ENCODE assay signal across 36 cellular contexts in genomic region chr5:147854331-147854730, GRCh38. TPM values are rescaled to one million over a fixed set of nuclear protein-coding genes. Genes with fewer than 3 reads are reported as not detected.
"Had no signal": no experiment of that assay in that cellular context is flagged by ENCODE, and none has a peak within 500 bp of the region (broad histone marks: within the 10 kb centered on the region; RNA-seq: fewer than 3 reads in every experiment).

No MANE protein-coding gene starts in this region.

- H3K36me3 ChIP-seq: adrenal gland, brain microvascular endothelial cell, breast epithelium had no signal

- H3K4me3 ChIP-seq: adrenal gland, body of pancreas, breast epithelium had no signal

- ATAC-seq: activated CD4-positive, alpha-beta T cell treated with anti-CD3 and anti-CD28 coated beads for 36 hours; activated CD4-positive, CD25-positive, alpha-beta regulatory T cell treated with anti-CD3 and anti-CD28 coated beads, Interleukin-2, amount 50 U/mL, for 24 hours; activated CD8-positive, alpha-beta memory T cell treated with anti-CD3 and anti-CD28 coated beads, Interleukin-2, amount 10 ng/mL, durations not matched to agents 7 days and 5 days; activated CD8-positive, alpha-beta T cell treated with anti-CD3 and anti-CD28 coated beads, Interleukin-2, amount 10 ng/mL, durations not matched to agents 7 days and 5 days; body of pancreas had no signal

- H3K27me3 ChIP-seq: body of pancreas, brain microvascular endothelial cell, breast epithelium had no signal

- H3K4me1 Mint-ChIP-seq: activated CD4-positive, alpha-beta memory T cell treated with anti-CD3 and anti-CD28 coated beads, Interleukin-2, amount 10 ng/mL, durations not matched to agents 7 days and 5 days; activated CD4-positive, alpha-beta T cell treated with anti-CD3 and anti-CD28 coated beads for 36 hours; activated naive CD4-positive, alpha-beta T cell treated with anti-CD3 and anti-CD28 coated beads, Interleukin-2, amount 10 ng/mL, durations not matched to agents 7 days and 5 days; activated naive CD4-positive, alpha-beta T cell treated with anti-CD3 and anti-CD28 coated beads, Interleukin-2, amount 50 U/mL, for 24 hours had no signal

- H3K27ac Mint-ChIP-seq: activated CD4-positive, alpha-beta memory T cell treated with anti-CD3 and anti-CD28 coated beads, Interleukin-2, amount 10 ng/mL, durations not matched to agents 7 days and 5 days; activated CD4-positive, alpha-beta T cell treated with anti-CD3 and anti-CD28 coated beads for 36 hours; activated CD4-positive, alpha-beta T cell treated with anti-CD3 and anti-CD28 coated beads, Interleukin-2, amount 10 ng/mL, durations not matched to agents 7 days and 5 days; activated CD8-positive, alpha-beta memory T cell treated with anti-CD3 and anti-CD28 coated beads, Interleukin-2, amount 10 ng/mL, durations not matched to agents 7 days and 5 days; activated CD8-positive, alpha-beta T cell treated with anti-CD3 and anti-CD28 coated beads, Interleukin-2, amount 10 ng/mL, durations not matched to agents 7 days and 5 days; activated naive CD4-positive, alpha-beta T cell treated with anti-CD3 and anti-CD28 coated beads, Interleukin-2, amount 10 ng/mL, durations not matched to agents 7 days and 5 days; activated naive CD4-positive, alpha-beta T cell treated with anti-CD3 and anti-CD28 coated beads, Interleukin-2, amount 50 U/mL, for 24 hours; activated naive CD8-positive, alpha-beta T cell; activated T-cell treated with anti-CD3 and anti-CD28 coated beads, Interleukin-2, amount 50 U/mL, for 24 hours; activated T-helper 2 cell treated with anti-CD3 and anti-CD28 coated beads, Interferon-gamma antibody, Interleukin-2, Interleukin-4, amounts not matched to agents 10 μg/mL and 5 μg/mL and 100 μg/mL, durations not matched to agents 14 hours and 24 hours and 36 hours; T-helper 1 cell treated with Interleukin-12 subunit alpha and Interleukin-12 subunit beta and Interleukin-4 antibody, amounts not matched to agents 30 μg/mL and 1 μg/mL, for 36 hours; T-helper 2 cell treated with Interferon-gamma antibody and Interleukin-4, amounts not matched to agents 5 μg/mL and 100 μg/mL, for 36 hours had no signal

- DNase-seq: activated CD4-positive, alpha-beta memory T cell treated with anti-CD3 and anti-CD28 coated beads, Interleukin-2, amount 10 ng/mL, durations not matched to agents 7 days and 5 days; activated CD4-positive, alpha-beta T cell treated with anti-CD3 and anti-CD28 coated beads for 1 hour; activated CD4-positive, alpha-beta T cell treated with anti-CD3 and anti-CD28 coated beads for 36 hours; activated CD4-positive, alpha-beta T cell treated with anti-CD3 and anti-CD28 coated beads for 48 hours; activated CD4-positive, alpha-beta T cell treated with anti-CD3 and anti-CD28 coated beads, Interleukin-2, amount 10 ng/mL, durations not matched to agents 7 days and 5 days; activated CD4-positive, alpha-beta T cell treated with anti-CD3 and anti-CD28 coated beads, Interleukin-2, amount 50 U/mL, for 48 hours; activated CD4-positive, CD25-positive, alpha-beta regulatory T cell; activated CD8-positive, alpha-beta memory T cell treated with anti-CD3 and anti-CD28 coated beads for 24 hours; activated CD8-positive, alpha-beta memory T cell treated with anti-CD3 and anti-CD28 coated beads, Interleukin-2, amount 10 ng/mL, durations not matched to agents 7 days and 5 days; activated CD8-positive, alpha-beta memory T cell treated with anti-CD3 and anti-CD28 coated beads, Interleukin-2, amount 50 U/mL, for 48 hours; activated CD8-positive, alpha-beta T cell treated with anti-CD3 and anti-CD28 coated beads, Interleukin-2, amount 10 ng/mL, durations not matched to agents 7 days and 5 days; activated effector memory CD4-positive, alpha-beta T cell treated with Interleukin-2 at 50 U/mL for 16 hours; activated gamma-delta T cell; activated naive CD4-positive, alpha-beta T cell treated with anti-CD3 and anti-CD28 coated beads, Interleukin-2, amount 10 ng/mL, durations not matched to agents 7 days and 5 days; activated naive CD4-positive, alpha-beta T cell treated with Interleukin-2 at 50 U/mL for 16 hours; activated T-cell treated with anti-CD3 and anti-CD28 coated beads, Interleukin-2, amount 50 U/mL, for 24 hours; activated T-cell treated with anti-CD3 and anti-CD28 coated beads, Interleukin-2, amount 50 U/mL, for 48 hours; adrenal gland; amniotic stem cell; aorta; body of pancreas; brain microvascular endothelial cell; central memory CD4-positive, alpha-beta T cell; T-helper 2 cell; T-helper 9 cell had no signal

- H3K9me3 ChIP-seq: adrenal gland, body of pancreas, breast epithelium had no signal

- H3K9me3 Mint-ChIP-seq: activated CD4-positive, alpha-beta memory T cell treated with anti-CD3 and anti-CD28 coated beads, Interleukin-2, amount 10 ng/mL, durations not matched to agents 7 days and 5 days; activated CD4-positive, alpha-beta T cell treated with anti-CD3 and anti-CD28 coated beads, Interleukin-2, amount 10 ng/mL, durations not matched to agents 7 days and 5 days; activated naive CD4-positive, alpha-beta T cell treated with anti-CD3 and anti-CD28 coated beads, Interleukin-2, amount 10 ng/mL, durations not matched to agents 7 days and 5 days; activated naive CD4-positive, alpha-beta T cell treated with anti-CD3 and anti-CD28 coated beads, Interleukin-2, amount 50 U/mL, for 24 hours; activated T-cell treated with anti-CD3 and anti-CD28 coated beads, Interleukin-2, amount 50 U/mL, for 24 hours; activated T-helper 2 cell treated with anti-CD3 and anti-CD28 coated beads, Interferon-gamma antibody, Interleukin-2, Interleukin-4, amounts not matched to agents 10 μg/mL and 5 μg/mL and 100 μg/mL, durations not matched to agents 14 hours and 24 hours and 36 hours; T-helper 1 cell treated with Interleukin-12 subunit alpha and Interleukin-12 subunit beta and Interleukin-4 antibody, amounts not matched to agents 30 μg/mL and 1 μg/mL, for 36 hours; T-helper 2 cell treated with Interferon-gamma antibody and Interleukin-4, amounts not matched to agents 5 μg/mL and 100 μg/mL, for 36 hours had no signal

- H3K27ac ChIP-seq: adrenal gland, body of pancreas, brain microvascular endothelial cell, breast epithelium, VCaP had no signal

- H3K36me3 Mint-ChIP-seq: activated CD8-positive, alpha-beta memory T cell treated with anti-CD3 and anti-CD28 coated beads, Interleukin-2, amount 10 ng/mL, durations not matched to agents 7 days and 5 days; activated naive CD4-positive, alpha-beta T cell treated with anti-CD3 and anti-CD28 coated beads, Interleukin-2, amount 10 ng/mL, durations not matched to agents 7 days and 5 days; activated naive CD4-positive, alpha-beta T cell treated with anti-CD3 and anti-CD28 coated beads, Interleukin-2, amount 50 U/mL, for 24 hours; activated naive CD8-positive, alpha-beta T cell had no signal

- H3K27me3 Mint-ChIP-seq: activated naive CD4-positive, alpha-beta T cell treated with anti-CD3 and anti-CD28 coated beads, Interleukin-2, amount 10 ng/mL, durations not matched to agents 7 days and 5 days had no signal

- H3K4me3 Mint-ChIP-seq: activated CD4-positive, alpha-beta memory T cell treated with anti-CD3 and anti-CD28 coated beads, Interleukin-2, amount 10 ng/mL, durations not matched to agents 7 days and 5 days; activated CD4-positive, alpha-beta T cell treated with anti-CD3 and anti-CD28 coated beads for 36 hours; activated CD4-positive, alpha-beta T cell treated with anti-CD3 and anti-CD28 coated beads, Interleukin-2, amount 10 ng/mL, durations not matched to agents 7 days and 5 days; activated CD8-positive, alpha-beta memory T cell treated with anti-CD3 and anti-CD28 coated beads, Interleukin-2, amount 10 ng/mL, durations not matched to agents 7 days and 5 days; activated CD8-positive, alpha-beta T cell treated with anti-CD3 and anti-CD28 coated beads, Interleukin-2, amount 10 ng/mL, durations not matched to agents 7 days and 5 days; activated naive CD4-positive, alpha-beta T cell treated with anti-CD3 and anti-CD28 coated beads, Interleukin-2, amount 10 ng/mL, durations not matched to agents 7 days and 5 days; activated naive CD4-positive, alpha-beta T cell treated with anti-CD3 and anti-CD28 coated beads, Interleukin-2, amount 50 U/mL, for 24 hours; activated naive CD8-positive, alpha-beta T cell; activated T-cell treated with anti-CD3 and anti-CD28 coated beads, Interleukin-2, amount 50 U/mL, for 24 hours; T-helper 1 cell treated with Interleukin-12 subunit alpha and Interleukin-12 subunit beta and Interleukin-4 antibody, amounts not matched to agents 30 μg/mL and 1 μg/mL, for 36 hours; T-helper 2 cell treated with Interferon-gamma antibody and Interleukin-4, amounts not matched to agents 5 μg/mL and 100 μg/mL, for 36 hours had no signal

- H3K4me1 ChIP-seq: adrenal gland, breast epithelium had no signal

RNA-seq across cellular contexts. Expression of gene SPINK1, which starts 22.9 kb away (rescaled TPM):
- total RNA-seq: activated CD4-positive, alpha-beta memory T cell treated with anti-CD3 and anti-CD28 coated beads, Interleukin-2, amount 10 ng/mL, durations not matched to agents 7 days and 5 days; activated CD4-positive, alpha-beta T cell treated with anti-CD3 and anti-CD28 coated beads for 36 hours; activated CD4-positive, alpha-beta T cell treated with anti-CD3 and anti-CD28 coated beads, Interleukin-2, amount 10 ng/mL, durations not matched to agents 7 days and 5 days; activated CD8-positive, alpha-beta memory T cell treated with anti-CD3 and anti-CD28 coated beads, Interleukin-2, amount 10 ng/mL, durations not matched to agents 7 days and 5 days; activated CD8-positive, alpha-beta T cell treated with anti-CD3 and anti-CD28 coated beads, Interleukin-2, amount 10 ng/mL, durations not matched to agents 7 days and 5 days; activated T-helper 2 cell treated with anti-CD3 and anti-CD28 coated beads, Interferon-gamma antibody, Interleukin-2, Interleukin-4, amounts not matched to agents 10 μg/mL and 5 μg/mL and 100 μg/mL, durations not matched to agents 14 hours and 24 hours and 36 hours; astrocyte; cerebellum had no signal

RNA-seq across cellular contexts. Expression of gene SCGB3A2, which starts 24.2 kb away (rescaled TPM):
- total RNA-seq: activated CD4-positive, alpha-beta memory T cell treated with anti-CD3 and anti-CD28 coated beads, Interleukin-2, amount 10 ng/mL, durations not matched to agents 7 days and 5 days; activated CD4-positive, alpha-beta T cell treated with anti-CD3 and anti-CD28 coated beads for 36 hours; activated CD4-positive, alpha-beta T cell treated with anti-CD3 and anti-CD28 coated beads, Interleukin-2, amount 10 ng/mL, durations not matched to agents 7 days and 5 days; activated CD8-positive, alpha-beta memory T cell treated with anti-CD3 and anti-CD28 coated beads, Interleukin-2, amount 10 ng/mL, durations not matched to agents 7 days and 5 days; activated CD8-positive, alpha-beta T cell treated with anti-CD3 and anti-CD28 coated beads, Interleukin-2, amount 10 ng/mL, durations not matched to agents 7 days and 5 days; activated T-helper 2 cell treated with anti-CD3 and anti-CD28 coated beads, Interferon-gamma antibody, Interleukin-2, Interleukin-4, amounts not matched to agents 10 μg/mL and 5 μg/mL and 100 μg/mL, durations not matched to agents 14 hours and 24 hours and 36 hours; aorta; body of pancreas; breast epithelium; cardiac septum; cerebellum had no signal

RNA-seq across cellular contexts. Expression of gene C5orf46, which starts 52.0 kb away (rescaled TPM):
- total RNA-seq: activated CD4-positive, alpha-beta memory T cell treated with anti-CD3 and anti-CD28 coated beads, Interleukin-2, amount 10 ng/mL, durations not matched to agents 7 days and 5 days; activated CD4-positive, alpha-beta T cell treated with anti-CD3 and anti-CD28 coated beads for 36 hours; activated CD4-positive, alpha-beta T cell treated with anti-CD3 and anti-CD28 coated beads, Interleukin-2, amount 10 ng/mL, durations not matched to agents 7 days and 5 days; activated CD8-positive, alpha-beta memory T cell treated with anti-CD3 and anti-CD28 coated beads, Interleukin-2, amount 10 ng/mL, durations not matched to agents 7 days and 5 days; activated CD8-positive, alpha-beta T cell treated with anti-CD3 and anti-CD28 coated beads, Interleukin-2, amount 10 ng/mL, durations not matched to agents 7 days and 5 days; activated T-helper 2 cell treated with anti-CD3 and anti-CD28 coated beads, Interferon-gamma antibody, Interleukin-2, Interleukin-4, amounts not matched to agents 10 μg/mL and 5 μg/mL and 100 μg/mL, durations not matched to agents 14 hours and 24 hours and 36 hours; adrenal gland; body of pancreas; cerebellum had no signal
- polyA plus RNA-seq: adrenal gland had no signal
